In genomic region chr19:40744554-40745401, GRCh38 we compare ENCODE assay signal across 1 cellular context.
TF ChIP-seq lines count a peak whose summit lies in the region.

No MANE protein-coding gene starts in this region.

TF ChIP-seq in HCT116, 20 proteins besides CTCF, POLR2A, EP300 and RAD21 (continued from another document):
- TF ChIP-seq REST (IDR thresholded peaks at IDR 0.05; ENCODE audit: low read depth) (no peak), POLR2AphosphoS5 (IDR thresholded peaks at IDR 0.05; ENCODE audit: low read depth, low read length) (no peak), SIN3A (IDR thresholded peaks at IDR 0.05; ENCODE audit: low read depth) (no peak), TCF7L2 (IDR thresholded peaks at IDR 0.05; ENCODE audit: borderline replicate concordance, extremely low read depth, insufficient read depth, insufficient read length) (no peak), EZH2 (IDR thresholded peaks at IDR 0.05) (no peak)
